In the genomic region with DNA sequence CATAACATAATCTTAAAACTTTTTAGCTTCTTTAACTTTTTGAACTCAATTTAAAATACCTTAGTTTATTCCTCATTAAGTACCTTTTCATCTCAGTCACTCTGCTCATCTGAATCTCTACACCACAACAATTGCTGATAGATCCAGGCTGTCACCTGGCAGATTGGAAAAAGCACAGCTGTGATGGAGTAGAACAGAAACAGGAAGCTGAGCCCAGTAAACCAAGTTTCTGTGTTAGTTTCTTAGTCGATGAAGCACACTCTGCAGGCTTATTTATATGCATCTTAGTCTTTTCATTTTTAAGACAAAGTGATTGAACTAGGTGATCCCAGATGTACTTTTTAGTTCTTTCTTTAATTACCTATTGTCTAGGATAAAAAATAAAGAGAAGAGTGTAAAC, we compare ENCODE assay signal across 13 cellular contexts.
A peak's percentile ranks its signal among the peaks of the same experiment; 100 is the strongest.
DNase-seq lines count a peak whose midpoint lies in the region; ATAC-seq and TF ChIP-seq lines count a peak whose summit lies in the region.
"Had no signal": no experiment of that assay in that cellular context is flagged by ENCODE, and none has a peak within 500 bp of the region (broad histone marks: within the 10 kb centered on the region; RNA-seq: fewer than 3 reads in every experiment).

No MANE protein-coding gene starts in this region.

- DNase-seq in effector CD4-positive, alpha-beta T cell = no peak
- DNase-seq in DMS114 treated with DMSO at 0.1 percent for 48 hours (lab: John Stamatoyannopoulos, UW; ENCODE audit: unreplicated experiment) (no peak), caudate nucleus (lab: John Stamatoyannopoulos, UW) (no peak), GDM1 (lab: John Stamatoyannopoulos, UW) (no peak)
- DNase-seq: activated CD4-positive, alpha-beta T cell treated with anti-CD3 and anti-CD28 coated beads for 48 hours; NCI-H2081; transverse colon had no signal

- H3K4me1 ChIP-seq in OCI-LY3 (ENCODE audit: low read length) = peaks cover 22% of the 10 kb centered on the region
- H3K4me1 ChIP-seq: transverse colon had no signal

- peak overlapping the region; percentile 66 for H3K27ac ChIP-seq in OCI-LY3 (ENCODE audit: low read length)
- H3K27ac ChIP-seq in caudate nucleus (ENCODE audit: low read depth, low read length) = no peak overlapping the region
- H3K27ac ChIP-seq: coronary artery, transverse colon had no signal

- no peaks in the 10 kb centered on the region for H3K79me2 ChIP-seq in OCI-LY3 (ENCODE audit: low read length)

- no peaks in the 10 kb centered on the region for H3K27me3 ChIP-seq in OCI-LY3 (ENCODE audit: low read depth, low read length)
- H3K27me3 ChIP-seq: transverse colon had no signal

- peak; percentile 82 for ATAC-seq in GM18873 (IDR thresholded peaks at IDR 0.05; ENCODE audit: low FRiP score, unreplicated experiment)
- peak; percentile 74 for ATAC-seq in GM21515 (IDR thresholded peaks at IDR 0.05; ENCODE audit: unreplicated experiment)
- ATAC-seq in HG03060 (IDR thresholded peaks at IDR 0.05; ENCODE audit: low read depth, unreplicated experiment) = peak; percentile 68
- ATAC-seq: left lobe of liver had no signal

- H3K4me2 ChIP-seq in OCI-LY3 (ENCODE audit: low read length) = peak overlapping the region; percentile 54

- H3K4me3 ChIP-seq in OCI-LY3 (ENCODE audit: low read length) = peak overlapping the region; percentile 19
- H3K4me3 ChIP-seq: coronary artery, transverse colon had no signal

- H3K9me3 ChIP-seq in OCI-LY3 (ENCODE audit: insufficient read depth, low read length) = no peaks in the 10 kb centered on the region
- H3K9me3 ChIP-seq: transverse colon had no signal

- no peak for TF ChIP-seq CTCF in OCI-LY3 (IDR thresholded peaks at IDR 0.05; ENCODE audit: low read depth, low read length)

- H3K9ac ChIP-seq in OCI-LY3 (ENCODE audit: low read length) = no peak overlapping the region

- H3K36me3 ChIP-seq in OCI-LY3 (replicated peaks; ENCODE audit: low read depth, low read length) = no peaks in the 10 kb centered on the region
- H3K36me3 ChIP-seq: transverse colon had no signal

- H4K20me1 ChIP-seq in OCI-LY3 (ENCODE audit: insufficient read depth, low read length) = no peaks in the 10 kb centered on the region

- H2AFZ ChIP-seq in OCI-LY3 (ENCODE audit: low read depth, low read length) = 0 out of 2 replicates have a peak overlapping the region, but pooled peaks have one; percentile 3
